ENCODE assay signal across 20 cellular contexts in the genomic region with DNA sequence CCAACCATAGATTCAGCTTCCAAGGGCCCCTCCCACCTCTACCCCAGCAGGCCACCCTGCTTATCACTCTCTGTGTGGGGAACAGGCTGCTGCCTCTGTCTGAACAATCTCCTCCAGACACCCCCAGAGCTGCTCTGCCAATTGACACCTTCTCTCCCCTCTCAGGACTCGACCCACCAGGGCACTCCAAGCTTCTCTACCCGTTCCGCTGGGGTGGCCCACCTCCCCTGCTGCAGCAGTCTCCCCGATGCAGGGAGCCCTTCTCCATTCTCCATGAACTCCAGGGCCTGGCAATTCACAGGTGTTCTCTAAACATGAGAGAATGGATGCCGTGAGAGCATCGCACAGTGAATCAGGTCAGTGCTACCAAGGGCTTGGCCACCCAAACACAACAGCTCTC. TPM values are rescaled to one million over a fixed set of nuclear protein-coding genes. Genes with fewer than 3 reads are reported as not detected.
DNase-seq lines count a peak whose midpoint lies in the region; ATAC-seq and TF ChIP-seq lines count a peak whose summit lies in the region.
"Had no signal": no experiment of that assay in that cellular context is flagged by ENCODE, and none has a peak within 500 bp of the region (broad histone marks: within the 10 kb centered on the region; RNA-seq: fewer than 3 reads in every experiment).

No MANE protein-coding gene starts in this region.

- no peak overlapping the region for H3K4me3 Mint-ChIP-seq in activated naive CD8-positive, alpha-beta T cell treated with anti-CD3 and anti-CD28 coated beads, Interleukin-2, amount 10 ng/mL, durations not matched to agents 7 days and 5 days
- H3K4me3 Mint-ChIP-seq in activated naive CD8-positive, alpha-beta T cell treated with anti-CD3 and anti-CD28 coated beads, Interleukin-2, amount 50 U/mL, for 24 hours = no peak overlapping the region
- no peak overlapping the region for H3K4me3 Mint-ChIP-seq in central memory CD8-positive, alpha-beta T cell
- H3K4me3 Mint-ChIP-seq: activated B cell treated with CpG ODN at 0.5 μM for 24 hours; activated CD8-positive, alpha-beta T cell treated with anti-CD3 and anti-CD28 coated beads for 36 hours; CD14-positive monocyte had no signal

- H3K36me3 ChIP-seq in HEK293 (ENCODE audit: control insufficient read depth in 2 of 2, insufficient read depth in 1 of 2, low read length in 2 of 2) (peaks cover 27 to 97% of the 10 kb centered on the region in 2 experiments), osteoblast (ENCODE audit: insufficient read depth, low read length) (peaks cover 37% of the 10 kb centered on the region)

- no peak for ATAC-seq in activated naive CD8-positive, alpha-beta T cell treated with anti-CD3 and anti-CD28 coated beads, Interleukin-2, amount 10 ng/mL, durations not matched to agents 7 days and 5 days (ENCODE audit: low read depth)
- no peak for ATAC-seq in activated naive CD8-positive, alpha-beta T cell treated with anti-CD3 and anti-CD28 coated beads, Interleukin-2, amount 50 U/mL, for 24 hours
- no peak for ATAC-seq in central memory CD8-positive, alpha-beta T cell (replicated peaks; ENCODE audit: extremely low read depth, poor library complexity, severe bottlenecking)
- ATAC-seq in HG03108 (IDR thresholded peaks at IDR 0.05; ENCODE audit: unreplicated experiment) = no peak
- ATAC-seq: activated CD8-positive, alpha-beta T cell treated with anti-CD3 and anti-CD28 coated beads for 36 hours; sciatic nerve had no signal

- H3K27ac Mint-ChIP-seq in activated naive CD8-positive, alpha-beta T cell treated with anti-CD3 and anti-CD28 coated beads, Interleukin-2, amount 10 ng/mL, durations not matched to agents 7 days and 5 days = peak overlapping the region; percentile 35
- H3K27ac Mint-ChIP-seq in activated naive CD8-positive, alpha-beta T cell treated with anti-CD3 and anti-CD28 coated beads, Interleukin-2, amount 50 U/mL, for 24 hours = no peak overlapping the region
- peak overlapping the region; percentile 82 for H3K27ac Mint-ChIP-seq in central memory CD8-positive, alpha-beta T cell (ENCODE audit: low read depth)
- H3K27ac Mint-ChIP-seq: activated B cell treated with CpG ODN at 0.5 μM for 24 hours; activated CD8-positive, alpha-beta T cell treated with anti-CD3 and anti-CD28 coated beads for 36 hours had no signal

- no peak overlapping the region for H2AFZ ChIP-seq in osteoblast (ENCODE audit: low read length)

- H3K9me3 Mint-ChIP-seq in activated naive CD8-positive, alpha-beta T cell treated with anti-CD3 and anti-CD28 coated beads, Interleukin-2, amount 10 ng/mL, durations not matched to agents 7 days and 5 days = no peaks in the 10 kb centered on the region
- no peaks in the 10 kb centered on the region for H3K9me3 Mint-ChIP-seq in activated naive CD8-positive, alpha-beta T cell treated with anti-CD3 and anti-CD28 coated beads, Interleukin-2, amount 50 U/mL, for 24 hours
- no peaks in the 10 kb centered on the region for H3K9me3 Mint-ChIP-seq in central memory CD8-positive, alpha-beta T cell
- H3K9me3 Mint-ChIP-seq: activated B cell treated with CpG ODN at 0.5 μM for 24 hours; activated CD8-positive, alpha-beta T cell treated with anti-CD3 and anti-CD28 coated beads for 36 hours had no signal

- CTCF ChIA-PET in HEK293 (lab: Yijun Ruan, JAX) = interaction anchor here (0.6 to 2.2 kb wide), 4 partner anchors 12 to 30 kb away, joined by 3 to 18 read pairs (median 5); no protein-coding TSS in a partner anchor

- H3K9me3 ChIP-seq in HEK293 (ENCODE audit: control insufficient read depth, insufficient read depth, low read depth, low read length) (no peaks in the 10 kb centered on the region), osteoblast (ENCODE audit: low read depth, low read length) (no peaks in the 10 kb centered on the region)
- H3K9me3 ChIP-seq: left ventricle myocardium inferior had no signal

- H3K27ac ChIP-seq in HEK293 (ENCODE audit: extremely low read depth, low read depth, low read length) (no peak overlapping the region), osteoblast (ENCODE audit: low read depth, low read length) (peak overlapping the region; percentile 88)
- H3K27ac ChIP-seq: left ventricle myocardium inferior had no signal

- H3K4me1 ChIP-seq in HEK293 (ENCODE audit: control insufficient read depth, insufficient read depth, low read length) (peaks cover 26% of the 10 kb centered on the region), osteoblast (ENCODE audit: insufficient read depth, low read length) (peaks cover 77% of the 10 kb centered on the region)

- TF ChIP-seq CTCF in HEK293 (tag by site-specific recombination; IDR thresholded peaks at IDR 0.05) = no peak
- TF ChIP-seq CTCF in osteoblast (IDR thresholded peaks at IDR 0.05; ENCODE audit: extremely low read depth, low read depth, low read length) = no peak

- H3K4me1 Mint-ChIP-seq in activated naive CD8-positive, alpha-beta T cell treated with anti-CD3 and anti-CD28 coated beads, Interleukin-2, amount 10 ng/mL, durations not matched to agents 7 days and 5 days = peaks cover 2% of the 10 kb centered on the region
- peaks cover 16% of the 10 kb centered on the region for H3K4me1 Mint-ChIP-seq in activated naive CD8-positive, alpha-beta T cell treated with anti-CD3 and anti-CD28 coated beads, Interleukin-2, amount 50 U/mL, for 24 hours
- peaks cover 33% of the 10 kb centered on the region for H3K4me1 Mint-ChIP-seq in central memory CD8-positive, alpha-beta T cell

- POLR2A ChIA-PET in activated naive CD8-positive, alpha-beta T cell treated with anti-CD3 and anti-CD28 coated beads, Interleukin-2, amount 10 ng/mL, durations not matched to agents 7 days and 5 days (lab: Charles Lee) = no interaction called here
- POLR2A ChIA-PET in HEK293 (lab: Yijun Ruan, JAX) = interaction anchor here (0.6 to 2.2 kb wide), 6 partner anchors 9 to 380 kb away, joined by 3 to 7 read pairs (median 4); no protein-coding TSS in a partner anchor

- H3K27me3 ChIP-seq in osteoblast (ENCODE audit: insufficient read depth, low read length) = no peaks in the 10 kb centered on the region
- H3K27me3 ChIP-seq: brain microvascular endothelial cell had no signal

- H3K36me3 Mint-ChIP-seq in activated naive CD8-positive, alpha-beta T cell treated with anti-CD3 and anti-CD28 coated beads, Interleukin-2, amount 10 ng/mL, durations not matched to agents 7 days and 5 days = peaks cover 17% of the 10 kb centered on the region
- peaks cover 54% of the 10 kb centered on the region for H3K36me3 Mint-ChIP-seq in activated naive CD8-positive, alpha-beta T cell treated with anti-CD3 and anti-CD28 coated beads, Interleukin-2, amount 50 U/mL, for 24 hours (ENCODE audit: low read depth)
- H3K36me3 Mint-ChIP-seq in central memory CD8-positive, alpha-beta T cell (ENCODE audit: insufficient read depth) = peaks cover 27% of the 10 kb centered on the region

- peaks cover 54% of the 10 kb centered on the region for H3K79me2 ChIP-seq in osteoblast (ENCODE audit: insufficient read depth, low read length)

- H3K4me2 ChIP-seq in osteoblast (ENCODE audit: insufficient read depth, low read length) = no peak overlapping the region

- H3K27me3 Mint-ChIP-seq in activated naive CD8-positive, alpha-beta T cell treated with anti-CD3 and anti-CD28 coated beads, Interleukin-2, amount 10 ng/mL, durations not matched to agents 7 days and 5 days = no peaks in the 10 kb centered on the region
- H3K27me3 Mint-ChIP-seq in activated naive CD8-positive, alpha-beta T cell treated with anti-CD3 and anti-CD28 coated beads, Interleukin-2, amount 50 U/mL, for 24 hours = no peaks in the 10 kb centered on the region
- H3K27me3 Mint-ChIP-seq in central memory CD8-positive, alpha-beta T cell = no peaks in the 10 kb centered on the region
- H3K27me3 Mint-ChIP-seq: activated B cell treated with CpG ODN at 0.5 μM for 24 hours; activated CD8-positive, alpha-beta T cell treated with anti-CD3 and anti-CD28 coated beads for 36 hours had no signal

- no peaks in the 10 kb centered on the region for H4K20me1 ChIP-seq in osteoblast (ENCODE audit: insufficient read depth, low read length)

- no peak for DNase-seq in activated naive CD8-positive, alpha-beta T cell treated with anti-CD3 and anti-CD28 coated beads, Interleukin-2, amount 10 ng/mL, durations not matched to agents 7 days and 5 days
- no peak for DNase-seq in activated naive CD8-positive, alpha-beta T cell treated with anti-CD3 and anti-CD28 coated beads, Interleukin-2, amount 50 U/mL, for 24 hours
- DNase-seq in central memory CD8-positive, alpha-beta T cell (ENCODE audit: low spot score in 2 of 2) = no peak
- DNase-seq in osteoblast (ENCODE audit: insufficient read length, low spot score, missing footprints) (no peak), NCI-H2081 (lab: John Stamatoyannopoulos, UW) (no peak), NCI-H526 (lab: John Stamatoyannopoulos, UW) (no peak)
- DNase-seq: activated B cell treated with CpG ODN at 0.5 μM for 24 hours; activated CD8-positive, alpha-beta T cell treated with anti-CD3 and anti-CD28 coated beads for 36 hours; KG1; left ventricle myocardium inferior; MV-4-11; NCI-H1694; NCI-H774; occipital lobe; T-helper 9 cell had no signal

- H3K4me3 ChIP-seq in HEK293 (ENCODE audit: low read depth, low read length) = no peak overlapping the region
- no peak overlapping the region for H3K4me3 ChIP-seq in osteoblast (ENCODE audit: insufficient read depth, low read length)
- H3K4me3 ChIP-seq: left ventricle myocardium inferior had no signal

TF ChIP-seq in HEK293, 187 proteins besides CTCF, POLR2A, EP300 and RAD21 (continues in another document):
- TF ChIP-seq BCL11A (tag by site-specific recombination; IDR thresholded peaks at IDR 0.05; ENCODE audit: low read depth) (no peak), ZSCAN30 (tag by site-specific recombination; IDR thresholded peaks at IDR 0.05) (no peak), ZSCAN16 (tag by site-specific recombination; IDR thresholded peaks at IDR 0.05) (peak; percentile 84)

RNA-seq across cellular contexts. Expression of a gene that starts 28.3 kb away (rescaled TPM):
- 10 to 100 TPM; 40.7 to 43.1 TPM for total RNA-seq in activated naive CD8-positive, alpha-beta T cell treated with anti-CD3 and anti-CD28 coated beads, Interleukin-2, amount 10 ng/mL, durations not matched to agents 7 days and 5 days
- 43.0 and 44.5 TPM in 2 replicates for total RNA-seq in osteoblast

RNA-seq across cellular contexts. Expression of a gene that starts 52.3 kb away (rescaled TPM):
- total RNA-seq in activated naive CD8-positive, alpha-beta T cell treated with anti-CD3 and anti-CD28 coated beads, Interleukin-2, amount 10 ng/mL, durations not matched to agents 7 days and 5 days = 1 to 10 TPM in 1 of 2 experiments, under 1 TPM in 1; 0.94 to 1.7 TPM
- total RNA-seq in osteoblast = 2.9 and 5.1 TPM in 2 replicates

RNA-seq across cellular contexts. Expression of a gene that starts 56.4 kb away (rescaled TPM):
- 100 to 1,000 TPM in 1 of 2 experiments, 10 to 100 TPM in 1; 96.9 to 109 TPM for total RNA-seq in activated naive CD8-positive, alpha-beta T cell treated with anti-CD3 and anti-CD28 coated beads, Interleukin-2, amount 10 ng/mL, durations not matched to agents 7 days and 5 days
- 97.8 and 118 TPM in 2 replicates for total RNA-seq in osteoblast

RNA-seq across cellular contexts. Expression of a gene that starts 56.5 kb away (rescaled TPM):
- under 1 TPM; 0.36 to 0.99 TPM for total RNA-seq in activated naive CD8-positive, alpha-beta T cell treated with anti-CD3 and anti-CD28 coated beads, Interleukin-2, amount 10 ng/mL, durations not matched to agents 7 days and 5 days
- total RNA-seq in osteoblast = 2.9 and 11.5 TPM in 2 replicates
